In the genomic region with DNA sequence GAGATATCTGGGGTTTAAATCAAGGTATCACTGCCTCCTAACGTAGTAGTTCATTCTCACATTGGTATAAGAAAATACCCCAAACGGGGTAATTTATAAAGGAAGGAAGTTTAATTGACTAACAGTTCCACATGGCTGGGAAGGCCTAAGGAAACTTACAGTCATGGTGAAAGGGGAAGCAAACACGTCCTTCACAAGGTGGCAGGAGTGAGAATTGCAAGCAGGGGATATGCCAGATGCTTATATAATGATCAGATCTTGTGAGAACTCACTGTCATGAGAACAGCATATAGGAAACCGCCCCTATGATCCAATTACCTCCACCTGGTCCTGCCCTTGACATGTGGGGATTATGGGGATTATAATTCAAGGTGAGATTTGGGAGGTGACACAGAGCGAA, we compare ENCODE assay signal across 1 cellular context.
TF ChIP-seq lines count a peak whose summit lies in the region.

No MANE protein-coding gene starts in this region.

TF ChIP-seq in WTC11, 78 proteins besides CTCF, POLR2A, EP300 and RAD21 (continued from another document):
- TF ChIP-seq ARID4B (CRISPR knock-in tag; IDR thresholded peaks at IDR 0.05; ENCODE audit: borderline replicate concordance) (no peak), ZNF396 (CRISPR knock-in tag; IDR thresholded peaks at IDR 0.05; ENCODE audit: borderline replicate concordance) (no peak), HMGA2 (CRISPR knock-in tag; IDR thresholded peaks at IDR 0.05) (no peak), MXD4 (CRISPR knock-in tag; IDR thresholded peaks at IDR 0.05; ENCODE audit: borderline replicate concordance) (no peak), ZNF121 (CRISPR knock-in tag; IDR thresholded peaks at IDR 0.05) (no peak)
- TF ChIP-seq, protein P1, sequence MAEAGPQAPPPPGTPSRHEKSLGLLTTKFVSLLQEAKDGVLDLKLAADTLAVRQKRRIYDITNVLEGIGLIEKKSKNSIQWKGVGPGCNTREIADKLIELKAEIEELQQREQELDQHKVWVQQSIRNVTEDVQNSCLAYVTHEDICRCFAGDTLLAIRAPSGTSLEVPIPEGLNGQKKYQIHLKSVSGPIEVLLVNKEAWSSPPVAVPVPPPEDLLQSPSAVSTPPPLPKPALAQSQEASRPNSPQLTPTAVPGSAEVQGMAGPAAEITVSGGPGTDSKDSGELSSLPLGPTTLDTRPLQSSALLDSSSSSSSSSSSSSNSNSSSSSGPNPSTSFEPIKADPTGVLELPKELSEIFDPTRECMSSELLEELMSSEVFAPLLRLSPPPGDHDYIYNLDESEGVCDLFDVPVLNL (CRISPR knock-in tag; IDR thresholded peaks at IDR 0.05; ENCODE audit: borderline replicate concordance, low read depth): no peak
- TF ChIP-seq, protein P2, sequence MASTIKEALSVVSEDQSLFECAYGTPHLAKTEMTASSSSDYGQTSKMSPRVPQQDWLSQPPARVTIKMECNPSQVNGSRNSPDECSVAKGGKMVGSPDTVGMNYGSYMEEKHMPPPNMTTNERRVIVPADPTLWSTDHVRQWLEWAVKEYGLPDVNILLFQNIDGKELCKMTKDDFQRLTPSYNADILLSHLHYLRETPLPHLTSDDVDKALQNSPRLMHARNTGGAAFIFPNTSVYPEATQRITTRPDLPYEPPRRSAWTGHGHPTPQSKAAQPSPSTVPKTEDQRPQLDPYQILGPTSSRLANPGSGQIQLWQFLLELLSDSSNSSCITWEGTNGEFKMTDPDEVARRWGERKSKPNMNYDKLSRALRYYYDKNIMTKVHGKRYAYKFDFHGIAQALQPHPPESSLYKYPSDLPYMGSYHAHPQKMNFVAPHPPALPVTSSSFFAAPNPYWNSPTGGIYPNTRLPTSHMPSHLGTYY (CRISPR knock-in tag; IDR thresholded peaks at IDR 0.05): no peak
